Comparison of ENCODE assay signal across 8 cellular contexts in genomic region chr22:46052801-46053562, GRCh38.
DNase-seq lines count a peak whose midpoint lies in the region; ATAC-seq and TF ChIP-seq lines count a peak whose summit lies in the region.

No MANE protein-coding gene starts in this region.

- H3K18ac ChIP-seq in IMR-90 (ENCODE audit: low read depth, low read length), result peak overlapping the region; percentile 51

- TF ChIP-seq CTCF in IMR-90 (conservative IDR thresholded peaks at IDR 0.05; ENCODE audit: low read depth, low read length) (no peak), osteoblast (IDR thresholded peaks at IDR 0.05; ENCODE audit: extremely low read depth, low read depth, low read length) (no peak)

- peak overlapping the region; percentile 84 to 86 for H4K8ac ChIP-seq in IMR-90 (ENCODE audit: low read depth in 2 of 2, low read length in 2 of 2)

- H2BK20ac ChIP-seq in IMR-90 (ENCODE audit: low read depth, low read length), result peak overlapping the region; percentile 20; the same call in 1 of the 2 replicates

- peak overlapping the region; percentile 83 for H2AK5ac ChIP-seq in IMR-90 (ENCODE audit: low read depth, low read length)

- peak; percentile 28 for ATAC-seq in IMR-90 (ENCODE audit: low read depth)
- ATAC-seq in HG02571 (IDR thresholded peaks at IDR 0.05; ENCODE audit: unreplicated experiment), result no peak

- no peak for DNase-seq in IMR-90
- DNase-seq in activated CD4-positive, alpha-beta memory T cell treated with anti-CD3 and anti-CD28 coated beads for 36 hours, result peak; percentile 48
- DNase-seq in fibroblast of gingiva (ENCODE audit: low read depth), result peak; percentile 69
- peak; percentile 97 for DNase-seq in osteoblast (ENCODE audit: insufficient read length, low spot score, missing footprints)
- no peak for DNase-seq in effector CD8-positive, alpha-beta T cell (lab: John Stamatoyannopoulos, UW)
- DNase-seq in NCI-H128 (lab: John Stamatoyannopoulos, UW; ENCODE audit: unreplicated experiment), result no peak

- peaks cover 7% of the 10 kb centered on the region; the same call in 1 of the 2 replicates for H3K9me1 ChIP-seq in IMR-90 (ENCODE audit: insufficient read depth, low read length)

- H4K5ac ChIP-seq in IMR-90 (ENCODE audit: low read depth, low read length), result peak overlapping the region; percentile 74

- H3K4me2 ChIP-seq in BLaER1, result peak overlapping the region; percentile 89
- H3K4me2 ChIP-seq in IMR-90 (ENCODE audit: low read depth, low read length), result peak overlapping the region; percentile 75
- H3K4me2 ChIP-seq in osteoblast (ENCODE audit: insufficient read depth, low read length), result peak overlapping the region; percentile 95

- H3K9me3 Mint-ChIP-seq in activated CD4-positive, alpha-beta memory T cell treated with anti-CD3 and anti-CD28 coated beads for 36 hours, result no peaks in the 10 kb centered on the region

- 46% methylated on average over 5 of the region's 26 CpGs; no CpG with 5 or more reads in 1 of the 2 experiments for WGBS in IMR-90 (ENCODE audit: extremely low coverage in 2 of 2, insufficient read length in 1 of 2), 2 experiments

- H3K79me1 ChIP-seq in IMR-90 (ENCODE audit: low read depth in 1 of 2, low read length in 2 of 2), result peaks cover 29 to 64% of the 10 kb centered on the region in 2 experiments

- H3K14ac ChIP-seq in IMR-90 (replicated peaks; ENCODE audit: low read depth, low read length), result peak overlapping the region; percentile 88

- dilution Hi-C loops in IMR-90 (cut with HindIII; ENCODE audit: low sequenced_read_pairs, unreplicated experiment), result no loop called here

- peak overlapping the region; percentile 82 for H3K4me3 Mint-ChIP-seq in activated CD4-positive, alpha-beta memory T cell treated with anti-CD3 and anti-CD28 coated beads for 36 hours

- H4K20me1 ChIP-seq in BLaER1 (no peaks in the 10 kb centered on the region), IMR-90 (ENCODE audit: insufficient read depth, low read length) (no peaks in the 10 kb centered on the region), osteoblast (ENCODE audit: insufficient read depth, low read length) (no peaks in the 10 kb centered on the region)

- intact Hi-C loops in IMR-90 (cut with micrococcal nuclease), result no loop called here
- intact Hi-C loops in activated CD4-positive, alpha-beta memory T cell treated with anti-CD3 and anti-CD28 coated beads for 36 hours (cut with micrococcal nuclease), result loop anchor here (1.0 kb wide), 1 partner anchor 18 kb away; no protein-coding TSS in a partner anchor

- H3K23ac ChIP-seq in IMR-90 (ENCODE audit: low read depth, low read length), result peak overlapping the region; percentile 87

- H3K36me3 ChIP-seq in BLaER1 (no peaks in the 10 kb centered on the region), IMR-90 (ENCODE audit: control insufficient read depth, insufficient read depth, low read length) (peaks cover 7% of the 10 kb centered on the region; the same call in 1 of the 2 replicates), osteoblast (ENCODE audit: insufficient read depth, low read length) (peaks cover 9% of the 10 kb centered on the region)

- H3K27ac ChIP-seq in BLaER1, result peak overlapping the region; percentile 87
- peak overlapping the region; percentile 75 for H3K27ac ChIP-seq in IMR-90 (ENCODE audit: insufficient read depth, low read length)
- H3K27ac ChIP-seq in osteoblast (ENCODE audit: low read depth, low read length), result peak overlapping the region; percentile 76

- peak overlapping the region; percentile 92 for H2AFZ ChIP-seq in IMR-90 (replicated peaks; ENCODE audit: low read length, poor library complexity)
- H2AFZ ChIP-seq in osteoblast (ENCODE audit: low read length), result peak overlapping the region; percentile 75

- H3K27me3 Mint-ChIP-seq in activated CD4-positive, alpha-beta memory T cell treated with anti-CD3 and anti-CD28 coated beads for 36 hours, result no peaks in the 10 kb centered on the region

- H3K27ac Mint-ChIP-seq in activated CD4-positive, alpha-beta memory T cell treated with anti-CD3 and anti-CD28 coated beads for 36 hours, result peak overlapping the region; percentile 95

- H3K56ac ChIP-seq in IMR-90 (ENCODE audit: extremely low read depth, insufficient read depth, low read length), result peak overlapping the region; percentile 28; the same call in 1 of the 2 replicates

- peak overlapping the region; percentile 72 for H4K91ac ChIP-seq in IMR-90 (ENCODE audit: insufficient read depth, low read depth, low read length)

- H3K36me3 Mint-ChIP-seq in activated CD4-positive, alpha-beta memory T cell treated with anti-CD3 and anti-CD28 coated beads for 36 hours, result peaks cover 3% of the 10 kb centered on the region

- peaks cover 96% of the 10 kb centered on the region for H3K79me2 ChIP-seq in osteoblast (ENCODE audit: insufficient read depth, low read length)

- H3K4me1 ChIP-seq in BLaER1, result peaks cover 73% of the 10 kb centered on the region
- H3K4me1 ChIP-seq in IMR-90 (ENCODE audit: control insufficient read depth, insufficient read depth, low read length), result peaks cover 25% of the 10 kb centered on the region
- H3K4me1 ChIP-seq in osteoblast (ENCODE audit: insufficient read depth, low read length), result peaks cover 50% of the 10 kb centered on the region

- peak overlapping the region; percentile 19; the same call in 1 of the 2 replicates for H2BK120ac ChIP-seq in IMR-90 (ENCODE audit: low read depth, low read length)

- H3K4me3 ChIP-seq in BLaER1 (peak overlapping the region; percentile 69), IMR-90 (ENCODE audit: insufficient read depth, low read depth, low read length) (peak overlapping the region; percentile 77; the same call in 1 of the 2 replicates), osteoblast (ENCODE audit: insufficient read depth, low read length) (peak overlapping the region; percentile 75)

- CTCF ChIA-PET in IMR-90 (lab: Yijun Ruan, JAX), result interaction anchor here (2.1 kb wide), 1 partner anchor 47 kb away, joined by 7 read pairs; no protein-coding TSS in a partner anchor
- CTCF ChIA-PET in activated CD4-positive, alpha-beta memory T cell treated with anti-CD3 and anti-CD28 coated beads for 36 hours (lab: Charles Lee), result interaction anchor here (0.5 to 2.3 kb wide), 5 partner anchors 10 to 628 kb away, joined by 3 to 12 read pairs (median 5); no protein-coding TSS in a partner anchor

- no peak overlapping the region; the same call in 2 of the 3 replicates for H2BK15ac ChIP-seq in IMR-90 (ENCODE audit: low read depth, low read length)

- no TSS peak for BruUV-seq in IMR-90 (replicated peaks; lab: Mats Ljungman, UMichigan)

- no peak for TF ChIP-seq POLR2A in IMR-90 (IDR thresholded peaks at IDR 0.05; ENCODE audit: low read depth, low read length)

- H3K9ac ChIP-seq in BLaER1, result peak overlapping the region; percentile 84
- peak overlapping the region; percentile 51 for H3K9ac ChIP-seq in IMR-90 (ENCODE audit: low read depth, low read length)

- peak overlapping the region; percentile 96 for H2AK9ac ChIP-seq in IMR-90 (replicated peaks; ENCODE audit: low read depth, low read length, poor library complexity)

- H3K4ac ChIP-seq in IMR-90 (ENCODE audit: low read depth, low read length), result peak overlapping the region; percentile 74

- H3K9me3 ChIP-seq in BLaER1 (no peaks in the 10 kb centered on the region), IMR-90 (ENCODE audit: control insufficient read depth, insufficient read depth, low read length) (no peaks in the 10 kb centered on the region), osteoblast (ENCODE audit: low read depth, low read length) (no peaks in the 10 kb centered on the region)

- peak overlapping the region; percentile 57 for H2BK5ac ChIP-seq in IMR-90 (ENCODE audit: low read depth, low read length, poor library complexity, severe bottlenecking)

- H3K4me1 Mint-ChIP-seq in activated CD4-positive, alpha-beta memory T cell treated with anti-CD3 and anti-CD28 coated beads for 36 hours (ENCODE audit: low read depth), result peaks cover 47% of the 10 kb centered on the region

- POLR2A ChIA-PET in IMR-90 (lab: Charles Lee; ENCODE audit: unreplicated experiment), result no interaction called here
- POLR2A ChIA-PET in activated CD4-positive, alpha-beta memory T cell treated with anti-CD3 and anti-CD28 coated beads for 36 hours (lab: Charles Lee), result interaction anchor here (0.7 to 3.7 kb wide), 5 partner anchors 12 to 709 kb away, joined by 3 to 24 read pairs (median 3); no protein-coding TSS in a partner anchor

- in situ Hi-C loops in IMR-90 (cut with MboI; ENCODE audit: low sequenced_read_pairs), result no loop called here

- H3K27me3 ChIP-seq in BLaER1 (no peaks in the 10 kb centered on the region), IMR-90 (ENCODE audit: control insufficient read depth, insufficient read depth, low read length) (no peaks in the 10 kb centered on the region), osteoblast (ENCODE audit: insufficient read depth, low read length) (no peaks in the 10 kb centered on the region)

- no peak for TF ChIP-seq RAD21 in IMR-90 (IDR thresholded peaks at IDR 0.05; ENCODE audit: low read length)

TF ChIP-seq in IMR-90, 13 proteins besides CTCF, POLR2A, EP300 and RAD21 (continues in another document):
- TF ChIP-seq USF2 (IDR thresholded peaks at IDR 0.05; ENCODE audit: low read depth, low read length) (no peak), MXI1 (IDR thresholded peaks at IDR 0.05; ENCODE audit: borderline replicate concordance, low read depth, low read length) (no peak), MAFK (IDR thresholded peaks at IDR 0.05; ENCODE audit: low read depth, low read length) (no peak), CHD1 (IDR thresholded peaks at IDR 0.05; ENCODE audit: low read depth, low read length) (no peak), ELK1 (IDR thresholded peaks at IDR 0.05; ENCODE audit: borderline replicate concordance, low read depth, low read length) (no peak), MAZ (IDR thresholded peaks at IDR 0.05; ENCODE audit: borderline replicate concordance, low read depth, low read length) (no peak), NFE2L2 (IDR thresholded peaks at IDR 0.05; ENCODE audit: low read depth, low read length) (no peak), SMC3 (IDR thresholded peaks at IDR 0.05; ENCODE audit: low read depth, low read length) (no peak), BHLHE40 (IDR thresholded peaks at IDR 0.05; ENCODE audit: low read depth, low read length) (no peak)

Comparison
In these comparisons a context has a peak if more than half of its experiments do, and no peak if none do; other contexts are left out.
1. DNase-seq: peak in activated CD4-positive, alpha-beta memory T cell treated with anti-CD3 and anti-CD28 coated beads for 36 hours (single experiment), fibroblast of gingiva (single experiment) and osteoblast (single experiment); none in IMR-90 (single experiment), effector CD8-positive, alpha-beta T cell (single experiment) and NCI-H128 (single experiment).
2. Peak in every context shown above with its lines, with median percentiles within 50 percentile points of each other: H3K27ac ChIP-seq, H3K4me2 ChIP-seq and H3K4me3 ChIP-seq.